Comparison of ENCODE assay signal across 8 cellular contexts in the genomic region with DNA sequence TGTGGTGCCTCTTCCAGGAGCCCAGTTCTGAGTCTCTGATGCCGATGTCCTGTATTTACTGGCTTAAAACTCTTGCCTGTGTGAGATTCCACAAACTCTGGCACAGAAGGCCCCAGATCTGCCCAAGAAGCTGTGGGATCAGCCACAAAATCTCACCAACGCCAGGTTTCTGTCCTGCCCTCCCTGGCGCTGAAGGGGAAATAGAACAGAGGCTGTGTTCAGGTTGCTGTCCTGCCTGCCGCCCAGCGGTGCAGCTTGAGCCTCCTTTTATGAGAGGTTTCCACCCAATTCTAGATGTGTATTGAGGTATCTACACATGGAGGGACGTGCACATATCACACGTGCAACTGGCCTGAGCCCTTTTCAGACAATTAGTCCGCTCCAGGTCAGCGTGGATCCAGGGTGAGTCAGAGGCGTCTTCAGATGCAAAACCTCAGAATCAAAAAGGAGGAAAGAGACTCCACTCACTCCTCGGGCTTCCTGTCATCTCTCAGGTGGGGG. TPM values are rescaled to one million over a fixed set of nuclear protein-coding genes. Genes with fewer than 3 reads are reported as not detected.
DNase-seq lines count a peak whose midpoint lies in the region; ATAC-seq and TF ChIP-seq lines count a peak whose summit lies in the region.

No MANE protein-coding gene starts in this region.

- peak overlapping the region; percentile 2 for H3K4me2 ChIP-seq in fibroblast of lung (ENCODE audit: extremely low read depth, insufficient read depth, low read length)
- H3K4me2 ChIP-seq in smooth muscle cell = peak overlapping the region; percentile 96

- H3K4me3 ChIP-seq in SK-N-MC = no peak overlapping the region
- H3K4me3 ChIP-seq in fibroblast of lung (replicated peaks in 1 of 4; ENCODE audit: control extremely low read depth in 1 of 4, insufficient read depth in 1 of 4, low read depth in 3 of 4, low read length in 4 of 4) = no peak overlapping the region
- H3K4me3 ChIP-seq in smooth muscle cell = no peak overlapping the region

- peaks cover 24% of the 10 kb centered on the region for H3K79me2 ChIP-seq in fibroblast of lung (ENCODE audit: control insufficient read depth, insufficient read depth, low read length)
- peaks cover 24% of the 10 kb centered on the region for H3K79me2 ChIP-seq in smooth muscle cell (ENCODE audit: low read depth)

- peak overlapping the region; percentile 43 for H3K27ac ChIP-seq in SK-N-MC
- peak overlapping the region; percentile 43 for H3K27ac ChIP-seq in fibroblast of lung (ENCODE audit: insufficient read depth, low read length)
- H3K27ac ChIP-seq in smooth muscle cell (ENCODE audit: low read depth) = peak overlapping the region; percentile 100

- peak; percentile 58 for DNase-seq in HCEC 1CT
- DNase-seq in SK-N-MC (ENCODE audit: low read depth, low spot score) = no peak
- peak in 1 of 2 donors; percentile 76 for DNase-seq in fibroblast of lung (ENCODE audit: low read depth in 2 of 2)
- no peak for DNase-seq in smooth muscle cell (lab: John Stamatoyannopoulos, UW; ENCODE audit: unreplicated experiment)
- DNase-seq in NCI-H1694 treated with DMSO at 0.1 percent for 48 hours (lab: John Stamatoyannopoulos, UW) = no peak
- no peak for DNase-seq in NCI-H69 (lab: John Stamatoyannopoulos, UW)

- H4K20me1 ChIP-seq in fibroblast of lung (ENCODE audit: control insufficient read depth, extremely low read depth, insufficient read depth, low read length) = no peaks in the 10 kb centered on the region
- H4K20me1 ChIP-seq in smooth muscle cell (ENCODE audit: low read depth) = peaks cover 61% of the 10 kb centered on the region

- peaks cover 16% of the 10 kb centered on the region for H3F3A ChIP-seq in smooth muscle cell (ENCODE audit: low read depth)

- H2AFZ ChIP-seq in fibroblast of lung (ENCODE audit: low read length) (no peak overlapping the region), smooth muscle cell (ENCODE audit: low read depth) (no peak overlapping the region)

- H3K27me3 ChIP-seq in fibroblast of lung (ENCODE audit: control insufficient read depth, insufficient read depth, low read length) = no peaks in the 10 kb centered on the region
- H3K27me3 ChIP-seq in smooth muscle cell (ENCODE audit: low read depth) = no peaks in the 10 kb centered on the region

- WGBS in smooth muscle cell (ENCODE audit: low lambda C conversion rate) = 57% methylated on average over 11 of the region's 11 CpGs

- no peaks in the 10 kb centered on the region for H3K36me3 ChIP-seq in SK-N-MC (ENCODE audit: insufficient read depth, low read length)
- peaks cover 11% of the 10 kb centered on the region for H3K36me3 ChIP-seq in fibroblast of lung (ENCODE audit: control insufficient read depth, insufficient read depth, low read length)
- H3K36me3 ChIP-seq in smooth muscle cell (ENCODE audit: low read depth) = no peaks in the 10 kb centered on the region

- peaks cover 17% of the 10 kb centered on the region for H3K4me1 ChIP-seq in fibroblast of lung (ENCODE audit: control insufficient read depth, extremely low read depth, insufficient read depth, low read length)
- H3K4me1 ChIP-seq in smooth muscle cell (ENCODE audit: low read depth) = peaks cover 35% of the 10 kb centered on the region

- H3K9ac ChIP-seq in SK-N-MC (ENCODE audit: insufficient read length) = peak overlapping the region; percentile 8
- no peak overlapping the region for H3K9ac ChIP-seq in fibroblast of lung (ENCODE audit: insufficient read depth, low read length)
- H3K9ac ChIP-seq in smooth muscle cell (ENCODE audit: low read depth) = peak overlapping the region; percentile 100

- TF ChIP-seq CTCF in fibroblast of lung (conservative IDR thresholded peaks at IDR 0.05 in 1 of 2, IDR thresholded peaks at IDR 0.05 in 1 of 2; ENCODE audit: low read depth in 1 of 2, low read length in 2 of 2) (no peak), smooth muscle cell (IDR thresholded peaks at IDR 0.05; ENCODE audit: borderline replicate concordance, insufficient read depth, poor library complexity, severe bottlenecking) (no peak)

- ATAC-seq in HG03442 (IDR thresholded peaks at IDR 0.05; ENCODE audit: unreplicated experiment) = no peak
- no peak for ATAC-seq in GM18868 (IDR thresholded peaks at IDR 0.05; ENCODE audit: unreplicated experiment)

- H3K9me3 ChIP-seq in SK-N-MC (ENCODE audit: low read depth, low read length) (no peaks in the 10 kb centered on the region), fibroblast of lung (ENCODE audit: control insufficient read depth, insufficient read depth, low read depth, low read length) (no peaks in the 10 kb centered on the region), smooth muscle cell (replicated peaks; ENCODE audit: low read depth) (no peaks in the 10 kb centered on the region)

RNA-seq across cellular contexts. Expression of a gene that starts 2.2 kb away (rescaled TPM):
- total RNA-seq in fibroblast of lung (7.4 and 10.6 TPM in 2 replicates), smooth muscle cell (5.5 and 9.0 TPM in 2 replicates)
- polyA plus RNA-seq in fibroblast of lung (8.0 and 15.3 TPM in 2 replicates), smooth muscle cell (14.3 and 24.3 TPM in 2 replicates)
- 10.9 and 20.6 TPM in 2 replicates for polyA plus RNA-seq in fibroblast of lung (2012)
- 3.4 and 7.5 TPM in 2 replicates for polyA minus RNA-seq in fibroblast of lung (ENCODE audit: low replicate concordance)

RNA-seq across cellular contexts. Expression of a gene that starts 2.8 kb away (rescaled TPM):
- 28.2 and 38.3 TPM in 2 replicates for total RNA-seq in fibroblast of lung
- polyA plus RNA-seq in fibroblast of lung = 9.7 and 14.4 TPM in 2 replicates
- 15.8 and 22.4 TPM in 2 replicates for polyA plus RNA-seq in fibroblast of lung (2012)
- 18.0 and 39.5 TPM in 2 replicates for polyA minus RNA-seq in fibroblast of lung (ENCODE audit: low replicate concordance)
- total RNA-seq in smooth muscle cell = 18.7 and 19.0 TPM in 2 replicates
- polyA plus RNA-seq in smooth muscle cell = 39.2 and 61.5 TPM in 2 replicates

RNA-seq across cellular contexts. Expression of a gene that starts 8.2 kb away (rescaled TPM):
- total RNA-seq in fibroblast of lung (24.1 and 54.2 TPM in 2 replicates), smooth muscle cell (47.9 and 74.9 TPM in 2 replicates)
- polyA plus RNA-seq in fibroblast of lung (17.0 and 18.4 TPM in 2 replicates), smooth muscle cell (37.7 and 133 TPM in 2 replicates)
- 30.2 and 33.3 TPM in 2 replicates for polyA plus RNA-seq in fibroblast of lung (2012)
- polyA minus RNA-seq in fibroblast of lung (ENCODE audit: low replicate concordance) = 19.8 and 33.2 TPM in 2 replicates

RNA-seq across cellular contexts. Expression of a gene that starts 49.4 kb away (rescaled TPM):
- total RNA-seq in fibroblast of lung (99.4 and 150 TPM in 2 replicates), smooth muscle cell (100 and 103 TPM in 2 replicates)
- polyA plus RNA-seq in fibroblast of lung (136 and 189 TPM in 2 replicates), smooth muscle cell (155 and 158 TPM in 2 replicates)
- polyA plus RNA-seq in fibroblast of lung (2012) = 195 and 256 TPM in 2 replicates
- polyA minus RNA-seq in fibroblast of lung (ENCODE audit: low replicate concordance) = 106 and 171 TPM in 2 replicates

Comparison
In these comparisons a context has a peak if more than half of its experiments do, and no peak if none do; other contexts are left out.
1. H3K27ac ChIP-seq: peak in every context shown above with its lines; median percentile 100 in smooth muscle cell; 43 in SK-N-MC; 43 in fibroblast of lung.